In genomic region chr3:127890651-127891290, GRCh38 we compare ENCODE assay signal across 9 cellular contexts. TPM values are rescaled to one million over a fixed set of nuclear protein-coding genes. Genes with fewer than 3 reads are reported as not detected.
A peak's percentile ranks its signal among the peaks of the same experiment; 100 is the strongest.
DNase-seq lines count a peak whose midpoint lies in the region; ATAC-seq, FAIRE-seq and TF ChIP-seq lines count a peak whose summit lies in the region.
"Not testable (repeated sequence)": the region's sequence is repeated elsewhere in the genome, so short reads cannot be mapped to it uniquely, and the experiment has no call there.
"Had no signal": no experiment of that assay in that cellular context is flagged by ENCODE, and none has a peak within 500 bp of the region (broad histone marks: within the 10 kb centered on the region; RNA-seq: fewer than 3 reads in every experiment).

No MANE protein-coding gene starts in this region.

- not testable (repeated sequence) for H2AFZ ChIP-seq in Loucy (ENCODE audit: low read length)

- DNase-seq in A549 (ENCODE audit: low read depth in 1 of 2, low spot score in 1 of 2) (peak in 1 of 2 experiments; percentile 51), colonic mucosa (peak; percentile 41), islet precursor cell (peak; percentile 92)
- DNase-seq in T-helper 2 cell treated with Interferon-gamma antibody and Interleukin-4, amounts not matched to agents 5 μg/mL and 100 μg/mL, for 36 hours (ENCODE audit: low spot score) = peak; percentile 42
- peak; percentile 9 for DNase-seq in activated T-helper 9 cell treated with anti-CD3 and anti-CD28 coated beads, Interleukin-2, amount 50 U/mL, for 16 hours (ENCODE audit: low read depth)
- DNase-seq in stimulated activated CD4-positive, alpha-beta T cell treated with anti-CD3 and anti-CD28 coated beads, Interleukin-1b, Interleukin-23, amount 100 ng/mL, for 48 hours = peak; percentile 64

- peak overlapping the region; percentile 9 for H3K27ac Mint-ChIP-seq in T-helper 2 cell treated with Interferon-gamma antibody and Interleukin-4, amounts not matched to agents 5 μg/mL and 100 μg/mL, for 36 hours

- 0 out of 5 replicates have a peak, but pooled peaks of 1 of the 2 experiments have one; percentile 4 for TF ChIP-seq RAD21 in A549 (conservative IDR thresholded peaks at IDR 0.05 in 1 of 2, IDR thresholded peaks at IDR 0.05 in 1 of 2)

- not testable (repeated sequence) for ATAC-seq in A549

- not testable (repeated sequence) for H3K36me3 ChIP-seq in Loucy (ENCODE audit: insufficient read depth, low read length); colonic mucosa

- 69% methylated on average over 9 of the region's 9 CpGs for WGBS in A549 (ENCODE audit: missing lambda C conversion rate)

- not testable (repeated sequence) for H4K20me1 ChIP-seq in Loucy (ENCODE audit: insufficient read depth, low read length, poor library complexity, severe bottlenecking)

- H3K79me2 ChIP-seq in Loucy (ENCODE audit: insufficient read depth, low read length) = not testable (repeated sequence)

- peaks cover 13% of the 10 kb centered on the region for H3K9me3 Mint-ChIP-seq in T-helper 2 cell treated with Interferon-gamma antibody and Interleukin-4, amounts not matched to agents 5 μg/mL and 100 μg/mL, for 36 hours

- not testable (repeated sequence) for H3K4me3 ChIP-seq in A549; Loucy (ENCODE audit: low read length, poor library complexity, severe bottlenecking); colonic mucosa

- not testable (repeated sequence) for H3K4me2 ChIP-seq in A549; Loucy (ENCODE audit: low read depth, low read length, poor library complexity, severe bottlenecking)

- intact Hi-C loops in colonic mucosa (cut with DNase I) = not testable (repeated sequence)

- not testable (repeated sequence) for H3K27ac ChIP-seq in A549, colonic mucosa

- not testable (repeated sequence) for H3K27me3 ChIP-seq in Loucy (ENCODE audit: insufficient read depth, low read length, poor library complexity, severe bottlenecking); colonic mucosa

- peaks cover 18% of the 10 kb centered on the region; the same call in 2 of the 3 replicates for H3K9me3 ChIP-seq in A549
- not testable (repeated sequence) for H3K9me3 ChIP-seq in Loucy (ENCODE audit: insufficient read depth, low read depth, low read length); colonic mucosa

- not testable (repeated sequence) for FAIRE-seq in A549 (lab: Jason Lieb, UNC)

- not testable (repeated sequence) for H3K4me1 ChIP-seq in A549, colonic mucosa
- peaks cover 43% of the 10 kb centered on the region for H3K4me1 ChIP-seq in Loucy (ENCODE audit: insufficient read depth, low read length, poor library complexity, severe bottlenecking)

- H3F3A ChIP-seq in Loucy (ENCODE audit: low read depth) = not testable (repeated sequence)

- POLR2A ChIA-PET in A549 (lab: Yijun Ruan, JAX) = not testable (repeated sequence)

- not testable (repeated sequence) for H3K27me3 Mint-ChIP-seq in T-helper 2 cell treated with Interferon-gamma antibody and Interleukin-4, amounts not matched to agents 5 μg/mL and 100 μg/mL, for 36 hours (ENCODE audit: low read depth)

- not testable (repeated sequence) for H3K9me2 ChIP-seq in Loucy (replicated peaks; ENCODE audit: low read depth, low read length)

- H3K9ac ChIP-seq in Loucy (ENCODE audit: low read depth, low read length, poor library complexity, severe bottlenecking); colonic mucosa (ENCODE audit: low read depth in 2 of 2, low read length in 2 of 2): not testable (repeated sequence)

- CTCF ChIA-PET in A549 (lab: Yijun Ruan, JAX) = not testable (repeated sequence)

- H3K4me1 Mint-ChIP-seq in T-helper 2 cell treated with Interferon-gamma antibody and Interleukin-4, amounts not matched to agents 5 μg/mL and 100 μg/mL, for 36 hours (ENCODE audit: low read depth) = not testable (repeated sequence)

- not testable (repeated sequence) for H3K4me3 Mint-ChIP-seq in T-helper 2 cell treated with Interferon-gamma antibody and Interleukin-4, amounts not matched to agents 5 μg/mL and 100 μg/mL, for 36 hours

- TF ChIP-seq POLR2A in A549 (IDR thresholded peaks at IDR 0.05; ENCODE audit: low read length) = not testable (repeated sequence)

- H3K36me3 Mint-ChIP-seq in T-helper 2 cell treated with Interferon-gamma antibody and Interleukin-4, amounts not matched to agents 5 μg/mL and 100 μg/mL, for 36 hours (ENCODE audit: low read depth) = not testable (repeated sequence)

- not testable (repeated sequence) for TF ChIP-seq EP300 in A549 (IDR thresholded peaks at IDR 0.05)

- TF ChIP-seq CTCF in A549 (IDR thresholded peaks at IDR 0.05); colonic mucosa (IDR thresholded peaks at IDR 0.05): not testable (repeated sequence)
- TF ChIP-seq CTCF in GM12872 (IDR thresholded peaks at IDR 0.05; ENCODE audit: insufficient read depth, low read depth, low read length) (0 out of 3 replicates have a peak, but pooled peaks have one; percentile 13), Loucy (conservative IDR thresholded peaks at IDR 0.05; ENCODE audit: low read length) (peak; percentile 55)

TF ChIP-seq in A549, 52 proteins besides CTCF, POLR2A, EP300 and RAD21:
- TF ChIP-seq FOSL2 (IDR thresholded peaks at IDR 0.05) = not testable (repeated sequence)
- peak; percentile 74 for TF ChIP-seq FOSL2 (CRISPR knock-in tag; IDR thresholded peaks at IDR 0.05)
- TF ChIP-seq JUNB (IDR thresholded peaks at IDR 0.05) = peak; percentile 28; the same call in 1 of the 2 replicates
- TF ChIP-seq USF2 (IDR thresholded peaks at IDR 0.05) = peak; percentile 75

RNA-seq across cellular contexts. Expression of gene KBTBD12, which starts 24.3 kb away (rescaled TPM):
- polyA plus RNA-seq in A549 (2011; rRNA removed) = not detected in 2 replicates
- not detected in 2 replicates for polyA plus RNA-seq in A549 (2012; cell fraction: cytosol; rRNA removed)
- polyA plus RNA-seq in A549 (2012; cell fraction: nucleus; rRNA removed) = not detected in 2 replicates
- polyA plus RNA-seq in A549 (2017; fragmentation: RNase III; extraction: RNeasy Plus Mini Kit Qiagen cat#74134 plus additional on column Dnase treatment) = not detected in 3 replicates
- not detected in 2 replicates for polyA minus RNA-seq in A549 (2011; rRNA and poly(A)+ RNA removed)
- total RNA-seq in colonic mucosa = 1 to 10 TPM; 3.2 to 4.1 TPM
- total RNA-seq: pulmonary artery endothelial cell had no signal
